12 cellular contexts compared by ENCODE assay signal in genomic region chr10:83542774-83543291, GRCh38.
DNase-seq lines count a peak whose midpoint lies in the region; ATAC-seq, FAIRE-seq and TF ChIP-seq lines count a peak whose summit lies in the region.
"Had no signal": no experiment of that assay in that cellular context is flagged by ENCODE, and none has a peak within 500 bp of the region (broad histone marks: within the 10 kb centered on the region; RNA-seq: fewer than 3 reads in every experiment).

No MANE protein-coding gene starts in this region.

- H3K27ac ChIP-seq in BLaER1 (0 out of 2 replicates have a peak overlapping the region, but pooled peaks have one; percentile 3), dorsolateral prefrontal cortex (peak overlapping the region in 48 of 59 donors; percentile 5 to 88 (median 58)), A673 (ENCODE audit: low read depth, low read length, poor library complexity, severe bottlenecking) (no peak overlapping the region), small intestine (ENCODE audit: low read depth in 1 of 2, low read length in 1 of 2) (no peak overlapping the region)

- POLR2A ChIA-PET in A673 (lab: Charles Lee; ENCODE audit: low non-redundant PET) = no interaction called here

- ATAC-seq in GM19351 (IDR thresholded peaks at IDR 0.05; ENCODE audit: unreplicated experiment) (peak; percentile 40), HG03196 (IDR thresholded peaks at IDR 0.05; ENCODE audit: unreplicated experiment) (peak; percentile 64)

- intact Hi-C loops in dorsolateral prefrontal cortex (cut with DNase I) (no loop called here), A673 (cut with micrococcal nuclease; ENCODE audit: unreplicated experiment) (no loop called here), head of caudate nucleus (cut with DNase I) (no loop called here)

- WGBS in small intestine, 3 donors = 89 to 96% (median 95%) methylated on average over 2 of the region's 2 CpGs

- TF ChIP-seq CTCF in dorsolateral prefrontal cortex (IDR thresholded peaks at IDR 0.05 in 54 of 56, conservative IDR thresholded peaks at IDR 0.05 in 2 of 56; ENCODE audit: low read depth in 1 of 56, partially characterized antibody in 56 of 56) (no peak), A673 (conservative IDR thresholded peaks at IDR 0.05; ENCODE audit: low read depth, low read length) (no peak)

- no peaks in the 10 kb centered on the region for H3K9me3 ChIP-seq in BLaER1
- H3K9me3 ChIP-seq in A673 (ENCODE audit: low read depth, low read length, poor library complexity, severe bottlenecking) = peaks cover 3% of the 10 kb centered on the region
- H3K9me3 ChIP-seq in small intestine (ENCODE audit: control insufficient read depth, low read depth) = no peaks in the 10 kb centered on the region

- H4K20me1 ChIP-seq in BLaER1 = no peaks in the 10 kb centered on the region

- no peak for FAIRE-seq in small intestine (lab: Jason Lieb, UNC)
- FAIRE-seq: TTC549 had no signal

- no peak overlapping the region for H3K9ac ChIP-seq in BLaER1

- BruUV-seq in A673 (replicated peaks; lab: Mats Ljungman, UMichigan) = no TSS peak

- H3K27me3 ChIP-seq in BLaER1 = no peaks in the 10 kb centered on the region
- H3K27me3 ChIP-seq in dorsolateral prefrontal cortex = no peaks in the 10 kb centered on the region
- H3K27me3 ChIP-seq in A673 (replicated peaks; ENCODE audit: insufficient read depth, low read depth, low read length, poor library complexity) = no peaks in the 10 kb centered on the region
- no peaks in the 10 kb centered on the region for H3K27me3 ChIP-seq in small intestine (ENCODE audit: control insufficient read depth in 2 of 2, insufficient read depth in 2 of 2, low read length in 2 of 2)

- no peak overlapping the region for H3K4me3 ChIP-seq in BLaER1
- H3K4me3 ChIP-seq in dorsolateral prefrontal cortex = no peak overlapping the region
- no peak overlapping the region for H3K4me3 ChIP-seq in A673 (ENCODE audit: low read depth, low read length, poor library complexity, severe bottlenecking)
- H3K4me3 ChIP-seq in small intestine (ENCODE audit: low read depth in 1 of 2, low read length in 2 of 2) = no peak overlapping the region

- CTCF ChIA-PET in A673 (lab: Charles Lee) = no interaction called here

- DNase-seq in dorsolateral prefrontal cortex = no peak
- DNase-seq in A673 (ENCODE audit: low spot score) = no peak
- DNase-seq in nucleus accumbens (lab: John Stamatoyannopoulos, UW) = no peak
- DNase-seq in small intestine = no peak
- no peak for DNase-seq in head of caudate nucleus
- DNase-seq: central memory CD4-positive, alpha-beta T cell; NCI-H1436 treated with DMSO at 0.1 percent for 48 hours; stimulated activated CD4-positive, alpha-beta T cell treated with anti-CD3 and anti-CD28 coated beads, Interleukin-4, amount 100 ng/mL, for 1 hour had no signal

- H3K4me1 ChIP-seq in BLaER1 (peaks cover 66% of the 10 kb centered on the region), A673 (ENCODE audit: insufficient read depth, low read length, poor library complexity, severe bottlenecking) (no peaks in the 10 kb centered on the region), small intestine (ENCODE audit: control insufficient read depth in 2 of 2, insufficient read depth in 1 of 2, low read depth in 1 of 2, low read length in 1 of 2) (no peaks in the 10 kb centered on the region)

- H3K36me3 ChIP-seq in BLaER1 (no peaks in the 10 kb centered on the region), A673 (ENCODE audit: insufficient read depth, low read length, poor library complexity, severe bottlenecking) (no peaks in the 10 kb centered on the region), small intestine (ENCODE audit: control insufficient read depth in 2 of 2, insufficient read depth in 2 of 2, low read length in 2 of 2) (no peaks in the 10 kb centered on the region)

- H3K4me2 ChIP-seq in BLaER1 = peak overlapping the region; percentile 27

Comparison
In these comparisons a context has a peak if more than half of its experiments do, and no peak if none do; other contexts are left out.
1. H3K27ac ChIP-seq: peak in BLaER1 (single experiment) and dorsolateral prefrontal cortex (48 of 59); none in A673 (single experiment) and small intestine (0 of 2).